Comparison of ENCODE assay signal across 26 cellular contexts in genomic region chr10:97867220-97867800, GRCh38. TPM values are rescaled to one million over a fixed set of nuclear protein-coding genes. Genes with fewer than 3 reads are reported as not detected.
DNase-seq lines count a peak whose midpoint lies in the region; ATAC-seq and TF ChIP-seq lines count a peak whose summit lies in the region.
"Had no signal": no experiment of that assay in that cellular context is flagged by ENCODE, and none has a peak within 500 bp of the region (broad histone marks: within the 10 kb centered on the region; RNA-seq: fewer than 3 reads in every experiment).

No MANE protein-coding gene starts in this region.

- POLR2A ChIA-PET in CD8-positive, alpha-beta T cell (lab: Charles Lee): interaction anchor here (1.2 kb wide), 1 partner anchor 108 kb away, joined by 4 read pairs; no protein-coding TSS in a partner anchor
- POLR2A ChIA-PET in activated CD8-positive, alpha-beta T cell treated with anti-CD3 and anti-CD28 coated beads for 36 hours (lab: Charles Lee): interaction anchor here (0.6 kb wide), 1 partner anchor 91 kb away, joined by 3 read pairs; no protein-coding TSS in a partner anchor
- POLR2A ChIA-PET in naive thymus-derived CD8-positive, alpha-beta T cell (lab: Charles Lee): interaction anchor here (0.7 to 3.4 kb wide), 7 partner anchors 8 to 101 kb away, joined by 3 to 26 read pairs (median 4); partner anchors contain the start of gene GOLGA7B

- peaks cover 16% of the 10 kb centered on the region for H3K4me1 ChIP-seq in CD8-positive, alpha-beta T cell (ENCODE audit: insufficient read depth, low read length)
- peaks cover 16% of the 10 kb centered on the region for H3K4me1 ChIP-seq in suprapubic skin
- H3K4me1 ChIP-seq: HAP-1 had no signal

- no peak overlapping the region for H3K4me3 ChIP-seq in CD8-positive, alpha-beta T cell (ENCODE audit: low read depth, low read length)
- no peak overlapping the region for H3K4me3 ChIP-seq in suprapubic skin
- H3K4me3 ChIP-seq: A549, HAP-1, SJCRH30 had no signal

- no peak overlapping the region for H3K27ac ChIP-seq in CD8-positive, alpha-beta T cell (ENCODE audit: low read depth, low read length)
- H3K27ac ChIP-seq in suprapubic skin: no peak overlapping the region
- H3K27ac ChIP-seq: KMS-11, SJCRH30 had no signal

- TF ChIP-seq CTCF in CD8-positive, alpha-beta T cell (IDR thresholded peaks at IDR 0.05): no peak
- no peak for TF ChIP-seq CTCF in activated CD8-positive, alpha-beta T cell treated with anti-CD3 and anti-CD28 coated beads for 36 hours (IDR thresholded peaks at IDR 0.05)
- no peak for TF ChIP-seq CTCF in suprapubic skin (IDR thresholded peaks at IDR 0.05)

- H3K9me3 ChIP-seq in CD8-positive, alpha-beta T cell (ENCODE audit: low read length): no peaks in the 10 kb centered on the region
- no peaks in the 10 kb centered on the region for H3K9me3 ChIP-seq in suprapubic skin
- H3K9me3 ChIP-seq: A549, HAP-1, SJCRH30 had no signal

- peaks cover 19% of the 10 kb centered on the region for H3K36me3 Mint-ChIP-seq in CD8-positive, alpha-beta T cell
- H3K36me3 Mint-ChIP-seq in activated CD8-positive, alpha-beta T cell treated with anti-CD3 and anti-CD28 coated beads for 36 hours (ENCODE audit: low read depth): no peaks in the 10 kb centered on the region
- H3K36me3 Mint-ChIP-seq in naive thymus-derived CD8-positive, alpha-beta T cell: peaks cover 0 to 6% (median 2%) of the 10 kb centered on the region in 3 donors
- H3K36me3 Mint-ChIP-seq: IgD-negative memory B cell had no signal

- H3K27me3 ChIP-seq in CD8-positive, alpha-beta T cell (ENCODE audit: insufficient read depth, low read length): no peaks in the 10 kb centered on the region
- H3K27me3 ChIP-seq in suprapubic skin: no peaks in the 10 kb centered on the region

- no peak overlapping the region for H3K4me3 Mint-ChIP-seq in CD8-positive, alpha-beta T cell
- H3K4me3 Mint-ChIP-seq in activated CD8-positive, alpha-beta T cell treated with anti-CD3 and anti-CD28 coated beads for 36 hours: no peak overlapping the region
- H3K4me3 Mint-ChIP-seq in naive thymus-derived CD8-positive, alpha-beta T cell: peak overlapping the region in 1 of 10 donors; percentile 6
- H3K4me3 Mint-ChIP-seq: HFFc6 had no signal

- no peaks in the 10 kb centered on the region for H3K9me3 Mint-ChIP-seq in CD8-positive, alpha-beta T cell
- H3K9me3 Mint-ChIP-seq in activated CD8-positive, alpha-beta T cell treated with anti-CD3 and anti-CD28 coated beads for 36 hours: no peaks in the 10 kb centered on the region
- no peaks in the 10 kb centered on the region for H3K9me3 Mint-ChIP-seq in naive thymus-derived CD8-positive, alpha-beta T cell
- H3K9me3 Mint-ChIP-seq: HFFc6, IgD-negative memory B cell had no signal

- CTCF ChIA-PET in CD8-positive, alpha-beta T cell (lab: Charles Lee): interaction anchor here (1.0 to 12.7 kb wide), 9 partner anchors 9 to 159 kb away, joined by 4 to 292 read pairs (median 18); partner anchors contain the start of genes GOLGA7B and ZFYVE27
- CTCF ChIA-PET in activated CD8-positive, alpha-beta T cell treated with anti-CD3 and anti-CD28 coated beads for 36 hours (lab: Charles Lee): interaction anchor here (1.0 to 9.3 kb wide), 9 partner anchors 8 to 134 kb away, joined by 3 to 232 read pairs (median 9); partner anchors contain the start of gene GOLGA7B

- no peak for ATAC-seq in CD8-positive, alpha-beta T cell
- ATAC-seq in activated CD8-positive, alpha-beta T cell treated with anti-CD3 and anti-CD28 coated beads for 36 hours: no peak
- no peak for ATAC-seq in naive thymus-derived CD8-positive, alpha-beta T cell
- ATAC-seq in GM21619 (IDR thresholded peaks at IDR 0.05; ENCODE audit: unreplicated experiment): no peak
- ATAC-seq in GM19324 (IDR thresholded peaks at IDR 0.05; ENCODE audit: low FRiP score, unreplicated experiment): no peak
- ATAC-seq: A549, SK-N-SH treated with all-trans-retinoic acid at 6 μM for 48 hours had no signal

- H3K4me1 Mint-ChIP-seq in CD8-positive, alpha-beta T cell (ENCODE audit: low read depth): peaks cover 12% of the 10 kb centered on the region
- peaks cover 13% of the 10 kb centered on the region for H3K4me1 Mint-ChIP-seq in activated CD8-positive, alpha-beta T cell treated with anti-CD3 and anti-CD28 coated beads for 36 hours (ENCODE audit: low read depth)
- H3K4me1 Mint-ChIP-seq in naive thymus-derived CD8-positive, alpha-beta T cell: peaks cover 6 to 21% (median 15%) of the 10 kb centered on the region in 4 donors

- WGBS in suprapubic skin: 93% methylated on average over 9 of the region's 10 CpGs

- intact Hi-C loops in CD8-positive, alpha-beta T cell (cut with DNase I, micrococcal nuclease): loop anchor here in 1 of 2 experiments (2.0 kb wide), 1 partner anchor 17 kb away; no protein-coding TSS in a partner anchor
- intact Hi-C loops in activated CD8-positive, alpha-beta T cell treated with anti-CD3 and anti-CD28 coated beads for 36 hours (cut with micrococcal nuclease): no loop called here

- no peaks in the 10 kb centered on the region for H3K36me3 ChIP-seq in CD8-positive, alpha-beta T cell (ENCODE audit: insufficient read depth, low read length)
- H3K36me3 ChIP-seq in suprapubic skin: no peaks in the 10 kb centered on the region
- H3K36me3 ChIP-seq: HAP-1, SJCRH30 had no signal

- H3K27ac Mint-ChIP-seq in CD8-positive, alpha-beta T cell: peak overlapping the region; percentile 52
- peak overlapping the region; percentile 61 for H3K27ac Mint-ChIP-seq in activated CD8-positive, alpha-beta T cell treated with anti-CD3 and anti-CD28 coated beads for 36 hours
- peak overlapping the region in 7 of 10 donors; percentile 43 to 82 (median 58) for H3K27ac Mint-ChIP-seq in naive thymus-derived CD8-positive, alpha-beta T cell
- H3K27ac Mint-ChIP-seq: HFFc6, IgD-negative memory B cell had no signal

- no peaks in the 10 kb centered on the region for H3K27me3 Mint-ChIP-seq in CD8-positive, alpha-beta T cell (ENCODE audit: low read depth)
- H3K27me3 Mint-ChIP-seq in activated CD8-positive, alpha-beta T cell treated with anti-CD3 and anti-CD28 coated beads for 36 hours: no peaks in the 10 kb centered on the region
- no peaks in the 10 kb centered on the region for H3K27me3 Mint-ChIP-seq in naive thymus-derived CD8-positive, alpha-beta T cell

- no peak for TF ChIP-seq EP300 in suprapubic skin (IDR thresholded peaks at IDR 0.05)

- no peak for DNase-seq in CD8-positive, alpha-beta T cell
- no peak for DNase-seq in activated CD8-positive, alpha-beta T cell treated with anti-CD3 and anti-CD28 coated beads for 36 hours
- DNase-seq in naive thymus-derived CD8-positive, alpha-beta T cell: peak in 1 of 10 donors; percentile 50
- DNase-seq in suprapubic skin (ENCODE audit: low spot score in 2 of 2): no peak
- no peak for DNase-seq in NCI-H1417 treated with DMSO at 0.1 percent for 48 hours (lab: John Stamatoyannopoulos, UW)
- DNase-seq: AML-193, C1 segment of cervical spinal cord, DMS53, GOT3, HFFc6, NCI-H1048, NCI-H1417, NCI-H1694 treated with DMSO at 0.1 percent for 48 hours, NCI-H2081, NCI-H345, NCI-H510A treated with DMSO at 0.1 percent for 48 hours, NCI-H774, SJCRH30 had no signal

- TF ChIP-seq POLR2A in suprapubic skin (IDR thresholded peaks at IDR 0.05): no peak

RNA-seq across cellular contexts. Expression of gene GOLGA7B, which starts 17.7 kb away (rescaled TPM):
- total RNA-seq in CD8-positive, alpha-beta T cell: 1 to 10 TPM; 3.5 to 5.1 TPM
- total RNA-seq in activated CD8-positive, alpha-beta T cell treated with anti-CD3 and anti-CD28 coated beads for 36 hours: 1 to 10 TPM in 1 of 2 experiments, under 1 TPM in 1; 0.92 to 1.1 TPM
- total RNA-seq in naive thymus-derived CD8-positive, alpha-beta T cell: 1 to 10 TPM; 5.5 to 8.1 TPM
- polyA plus RNA-seq in naive thymus-derived CD8-positive, alpha-beta T cell: under 1 TPM; 0.35 to 0.61 (median 0.44) TPM
- 10 to 100 TPM; 12.0 to 27.9 (median 19.4) TPM for total RNA-seq in suprapubic skin
- total RNA-seq: G401, HFFc6 had no signal
- polyA plus RNA-seq: IgD-negative memory B cell had no signal
